In genomic region chr2:172430671-172431070, GRCh38 we compare ENCODE assay signal across 1 cellular context.
TF ChIP-seq lines count a peak whose summit lies in the region.

No MANE protein-coding gene starts in this region.

TF ChIP-seq in HepG2, 621 proteins besides CTCF, POLR2A, EP300 and RAD21 (continued from another document):
- TF ChIP-seq, protein P1, sequence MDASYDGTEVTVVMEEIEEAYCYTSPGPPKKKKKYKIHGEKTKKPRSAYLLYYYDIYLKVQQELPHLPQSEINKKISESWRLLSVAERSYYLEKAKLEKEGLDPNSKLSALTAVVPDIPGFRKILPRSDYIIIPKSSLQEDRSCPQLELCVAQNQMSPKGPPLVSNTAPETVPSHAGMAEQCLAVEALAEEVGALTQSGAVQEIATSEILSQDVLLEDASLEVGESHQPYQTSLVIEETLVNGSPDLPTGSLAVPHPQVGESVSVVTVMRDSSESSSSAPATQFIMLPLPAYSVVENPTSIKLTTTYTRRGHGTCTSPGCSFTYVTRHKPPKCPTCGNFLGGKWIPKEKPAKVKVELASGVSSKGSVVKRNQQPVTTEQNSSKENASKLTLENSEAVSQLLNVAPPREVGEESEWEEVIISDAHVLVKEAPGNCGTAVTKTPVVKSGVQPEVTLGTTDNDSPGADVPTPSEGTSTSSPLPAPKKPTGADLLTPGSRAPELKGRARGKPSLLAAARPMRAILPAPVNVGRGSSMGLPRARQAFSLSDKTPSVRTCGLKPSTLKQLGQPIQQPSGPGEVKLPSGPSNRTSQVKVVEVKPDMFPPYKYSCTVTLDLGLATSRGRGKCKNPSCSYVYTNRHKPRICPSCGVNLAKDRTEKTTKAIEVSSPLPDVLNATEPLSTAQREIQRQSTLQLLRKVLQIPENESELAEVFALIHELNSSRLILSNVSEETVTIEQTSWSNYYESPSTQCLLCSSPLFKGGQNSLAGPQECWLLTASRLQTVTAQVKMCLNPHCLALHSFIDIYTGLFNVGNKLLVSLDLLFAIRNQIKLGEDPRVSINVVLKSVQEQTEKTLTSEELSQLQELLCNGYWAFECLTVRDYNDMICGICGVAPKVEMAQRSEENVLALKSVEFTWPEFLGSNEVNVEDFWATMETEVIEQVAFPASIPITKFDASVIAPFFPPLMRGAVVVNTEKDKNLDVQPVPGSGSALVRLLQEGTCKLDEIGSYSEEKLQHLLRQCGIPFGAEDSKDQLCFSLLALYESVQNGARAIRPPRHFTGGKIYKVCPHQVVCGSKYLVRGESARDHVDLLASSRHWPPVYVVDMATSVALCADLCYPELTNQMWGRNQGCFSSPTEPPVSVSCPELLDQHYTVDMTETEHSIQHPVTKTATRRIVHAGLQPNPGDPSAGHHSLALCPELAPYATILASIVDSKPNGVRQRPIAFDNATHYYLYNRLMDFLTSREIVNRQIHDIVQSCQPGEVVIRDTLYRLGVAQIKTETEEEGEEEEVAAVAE (CRISPR knock-in tag; IDR thresholded peaks at IDR 0.05; ENCODE audit: borderline replicate concordance) = no peak
- TF ChIP-seq, protein P2, sequence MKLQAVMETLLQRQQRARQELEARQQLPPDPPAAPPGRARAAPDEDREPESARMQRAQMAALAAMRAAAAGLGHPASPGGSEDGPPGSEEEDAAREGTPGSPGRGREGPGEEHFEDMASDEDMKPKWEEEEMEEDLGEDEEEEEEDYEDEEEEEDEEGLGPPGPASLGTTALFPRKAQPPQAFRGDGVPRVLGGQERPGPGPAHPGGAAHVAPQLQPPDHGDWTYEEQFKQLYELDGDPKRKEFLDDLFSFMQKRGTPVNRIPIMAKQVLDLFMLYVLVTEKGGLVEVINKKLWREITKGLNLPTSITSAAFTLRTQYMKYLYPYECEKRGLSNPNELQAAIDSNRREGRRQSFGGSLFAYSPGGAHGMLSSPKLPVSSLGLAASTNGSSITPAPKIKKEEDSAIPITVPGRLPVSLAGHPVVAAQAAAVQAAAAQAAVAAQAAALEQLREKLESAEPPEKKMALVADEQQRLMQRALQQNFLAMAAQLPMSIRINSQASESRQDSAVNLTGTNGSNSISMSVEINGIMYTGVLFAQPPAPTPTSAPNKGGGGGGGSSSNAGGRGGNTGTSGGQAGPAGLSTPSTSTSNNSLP (IDR thresholded peaks at IDR 0.05; ENCODE audit: low read depth, low read length) = 0 out of 2 replicates have a peak, but pooled peaks have one; percentile 22
TF ChIP-seq in HepG2: peak in this region for 2.
